In the genomic region with DNA sequence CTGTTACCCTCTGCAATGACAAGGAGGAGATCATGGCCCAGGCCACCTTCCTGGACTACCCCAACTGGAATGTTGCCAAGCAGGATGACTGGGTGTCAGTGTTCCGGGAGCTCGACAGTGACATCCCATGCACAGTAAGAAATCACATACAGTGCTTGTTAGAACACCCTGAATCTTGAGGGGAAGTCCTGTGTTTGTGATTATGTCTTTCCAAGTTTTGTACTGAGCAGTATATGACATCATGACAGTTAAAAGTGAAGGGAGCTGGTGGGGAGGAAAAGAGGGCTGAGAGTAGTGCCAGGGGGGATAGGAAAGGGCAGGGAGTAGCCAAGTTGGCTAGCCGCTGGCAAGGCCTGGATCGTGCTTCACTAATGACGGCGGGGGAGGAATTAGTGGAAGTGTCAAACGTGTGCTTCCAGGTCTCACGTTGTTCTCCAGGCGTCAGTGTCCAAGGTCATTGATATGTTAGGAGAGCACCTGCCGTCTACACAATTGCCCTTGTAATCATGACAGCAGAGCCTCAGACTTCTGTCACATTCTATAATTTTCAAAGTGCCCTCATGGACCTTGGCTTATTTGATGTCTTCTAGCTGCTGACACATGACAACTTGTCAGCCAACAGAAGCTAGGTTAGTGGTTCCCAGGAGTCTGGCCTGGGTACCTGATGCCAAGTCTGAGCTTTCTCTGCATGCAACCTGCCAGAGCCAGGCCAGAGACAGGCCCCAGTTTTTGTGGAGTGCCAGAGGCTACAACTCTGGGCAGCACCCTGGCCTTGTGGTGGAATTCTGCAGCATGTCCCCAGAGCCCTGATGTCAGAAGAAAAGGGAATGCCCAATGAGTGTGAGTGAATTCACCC, we compare ENCODE assay signal across 19 cellular contexts. TPM values are rescaled to one million over a fixed set of nuclear protein-coding genes. Genes with fewer than 3 reads are reported as not detected.
A peak's percentile ranks its signal among the peaks of the same experiment; 100 is the strongest.
DNase-seq lines count a peak whose midpoint lies in the region; ATAC-seq and TF ChIP-seq lines count a peak whose summit lies in the region.
"Had no signal": no experiment of that assay in that cellular context is flagged by ENCODE, and none has a peak within 500 bp of the region (broad histone marks: within the 10 kb centered on the region; RNA-seq: fewer than 3 reads in every experiment).

No MANE protein-coding gene starts in this region.

- ATAC-seq in heart right ventricle (peak; percentile 40 to 87 (median 78)), gastrocnemius medialis (peak; percentile 11 to 26)
- ATAC-seq: GM23338 had no signal

- no peaks in the 10 kb centered on the region for H3K4me1 Mint-ChIP-seq in activated T-cell treated with anti-CD3 and anti-CD28 coated beads, Interleukin-2, amount 50 U/mL, for 24 hours (ENCODE audit: low read depth)
- H3K4me1 Mint-ChIP-seq: CD4-positive, alpha-beta memory T cell; GM23338 had no signal

- H3K9me3 ChIP-seq in heart right ventricle: no peaks in the 10 kb centered on the region
- H3K9me3 ChIP-seq in gastrocnemius medialis: no peaks in the 10 kb centered on the region
- H3K9me3 ChIP-seq in GM23248 (ENCODE audit: low read depth): no peaks in the 10 kb centered on the region
- H3K9me3 ChIP-seq: BE2C, Peyer's patch had no signal

- 24 to 34% methylated on average over 10 of the region's 10 CpGs for whole genome bisulfite sequencing in heart right ventricle, 2 donors
- WGBS in GM23248 (ENCODE audit: low coverage in 1 of 2, low lambda C conversion rate in 2 of 2, missing lambda C conversion rate in 2 of 2), 2 experiments: 53% methylated on average over 9 to 10 of the region's 10 CpGs

- H3K27ac ChIP-seq in heart right ventricle (peak overlapping the region in 9 of 10 donors; percentile 1 to 70 (median 40)), gastrocnemius medialis (peak overlapping the region; percentile 69 to 98 (median 89)), GM23248 (no peak overlapping the region)
- H3K27ac ChIP-seq: HL-60, Peyer's patch had no signal

- no peaks in the 10 kb centered on the region for H4K20me1 ChIP-seq in GM23248 (ENCODE audit: insufficient read depth)

- H3K27me3 ChIP-seq in heart right ventricle: peaks cover 0 to 8% (median 0%) of the 10 kb centered on the region in 7 donors
- H3K27me3 ChIP-seq in gastrocnemius medialis: no peaks in the 10 kb centered on the region
- peaks cover 9% of the 10 kb centered on the region for H3K27me3 ChIP-seq in GM23248 (replicated peaks; ENCODE audit: insufficient read depth)
- H3K27me3 ChIP-seq: Peyer's patch had no signal

- DNase-seq in NCI-H1092 (lab: John Stamatoyannopoulos, UW) (peak; percentile 14), OCI-M1 (lab: John Stamatoyannopoulos, UW) (peak; percentile 12), heart right ventricle (peak; percentile 16 to 25), gastrocnemius medialis (peak in 1 of 2 donors; percentile 72), foreskin melanocyte (no peak), GM23248 (no peak)
- no peak for DNase-seq in activated T-cell treated with anti-CD3 and anti-CD28 coated beads, Interleukin-2, amount 50 U/mL, for 24 hours
- DNase-seq: BE2C; CD4-positive, alpha-beta memory T cell; HFFc6; KBM-7; NCI-H1048; NCI-H187; NCI-H2171; NCI-H446 treated with DMSO at 0.1 percent for 48 hours; NCI-H774; Peyer's patch had no signal

- no peak overlapping the region for H3K4me3 ChIP-seq in heart right ventricle
- H3K4me3 ChIP-seq in gastrocnemius medialis: no peak overlapping the region
- H3K4me3 ChIP-seq in GM23248: no peak overlapping the region
- H3K4me3 ChIP-seq: GM23338, Peyer's patch had no signal

- peaks cover 11% of the 10 kb centered on the region for H3K27me3 Mint-ChIP-seq in activated T-cell treated with anti-CD3 and anti-CD28 coated beads, Interleukin-2, amount 50 U/mL, for 24 hours

- in situ Hi-C loops in gastrocnemius medialis (cut with MboI; ENCODE audit: low sequenced_read_pairs in 4 of 4): no loop called here
- in situ Hi-C loops in GM23248 (cut with MboI): no loop called here

- H3K4me3 Mint-ChIP-seq in activated T-cell treated with anti-CD3 and anti-CD28 coated beads, Interleukin-2, amount 50 U/mL, for 24 hours: no peak overlapping the region
- H3K4me3 Mint-ChIP-seq: CD4-positive, alpha-beta memory T cell; GM23338; HFFc6 had no signal

- TF ChIP-seq CTCF in heart right ventricle (IDR thresholded peaks at IDR 0.05) (no peak), gastrocnemius medialis (IDR thresholded peaks at IDR 0.05 in 4 of 5, conservative IDR thresholded peaks at IDR 0.05 in 1 of 5) (no peak)

- TF ChIP-seq POLR2A in gastrocnemius medialis (IDR thresholded peaks at IDR 0.05): no peak

- H3K27ac Mint-ChIP-seq in activated T-cell treated with anti-CD3 and anti-CD28 coated beads, Interleukin-2, amount 50 U/mL, for 24 hours: no peak overlapping the region
- H3K27ac Mint-ChIP-seq: CD4-positive, alpha-beta memory T cell; GM23338; HFFc6 had no signal

- H3K4me1 ChIP-seq in heart right ventricle (peaks cover 0 to 17% (median 0%) of the 10 kb centered on the region in 9 donors), gastrocnemius medialis (peaks cover 28 to 36% of the 10 kb centered on the region in 2 donors), GM23248 (ENCODE audit: insufficient read depth) (0 out of 2 replicates have a peak, but pooled peaks cover under 1% of the 10 kb centered on the region)
- H3K4me1 ChIP-seq: BE2C, Peyer's patch had no signal

- H3K36me3 ChIP-seq in heart right ventricle (no peaks in the 10 kb centered on the region), gastrocnemius medialis (no peaks in the 10 kb centered on the region), GM23248 (ENCODE audit: low read depth) (no peaks in the 10 kb centered on the region)
- H3K36me3 ChIP-seq: BE2C, Peyer's patch had no signal

- no peak overlapping the region for H3K4me2 ChIP-seq in GM23248 (ENCODE audit: unreplicated experiment)
- H3K4me2 ChIP-seq: GM23338 had no signal

- no peaks in the 10 kb centered on the region for H3K79me2 ChIP-seq in GM23248 (ENCODE audit: insufficient read depth)

- no peak overlapping the region for H2AFZ ChIP-seq in GM23248
- H2AFZ ChIP-seq: GM23338 had no signal

- H3K9me3 Mint-ChIP-seq in activated T-cell treated with anti-CD3 and anti-CD28 coated beads, Interleukin-2, amount 50 U/mL, for 24 hours: no peaks in the 10 kb centered on the region
- H3K9me3 Mint-ChIP-seq: CD4-positive, alpha-beta memory T cell; GM23338; HFFc6 had no signal

- intact Hi-C loops in heart right ventricle (cut with DNase I): loop anchor here in 1 of 10 donors (10.0 kb wide), 1 partner anchor 494 kb away; no protein-coding TSS in a partner anchor
- intact Hi-C loops in gastrocnemius medialis (cut with DNase I; ENCODE audit: low total_unique reads): loop anchor here (10.0 kb wide), 1 partner anchor 644 kb away; a partner anchor contains a TSS

- H3K9me2 ChIP-seq in GM23248 (ENCODE audit: insufficient read depth): no peaks in the 10 kb centered on the region

- H3F3A ChIP-seq in GM23248 (ENCODE audit: insufficient read depth): no peaks in the 10 kb centered on the region

- H3K9ac ChIP-seq in GM23248: no peak overlapping the region

- no peaks in the 10 kb centered on the region for H3K36me3 Mint-ChIP-seq in activated T-cell treated with anti-CD3 and anti-CD28 coated beads, Interleukin-2, amount 50 U/mL, for 24 hours (ENCODE audit: low read depth)
- H3K36me3 Mint-ChIP-seq: CD4-positive, alpha-beta memory T cell had no signal

RNA-seq across cellular contexts. Expression of a gene that starts 18.8 kb away (rescaled TPM):
- total RNA-seq in heart right ventricle: 100 to 1,000 TPM in 1 of 10 donors, 10 to 100 TPM in 9; 30.3 to 140 (median 68.2) TPM
- 10 to 100 TPM in 1 of 2 donors, 1 to 10 TPM in 1; 8.2 to 15.1 TPM for polyA plus RNA-seq in heart right ventricle
- total RNA-seq in gastrocnemius medialis: 10 to 100 TPM; 17.1 to 94.8 (median 41.4) TPM
- total RNA-seq in GM23248 (2014; rRNA removed; shearing (Covaris generic)): not detected in 2 replicates
- polyA plus RNA-seq in GM23248 (2016; fragmentation: Nextera tagmentation; extraction: Ambion mirVana): not detected in 2 replicates
- total RNA-seq: CD4-positive, alpha-beta memory T cell; GM23338; Peyer's patch had no signal
- polyA plus RNA-seq: CD4-positive, alpha-beta memory T cell had no signal

RNA-seq across cellular contexts. Expression of a gene that starts 18.8 kb away (rescaled TPM):
- 10 to 100 TPM; 13.5 to 20.2 (median 18.1) TPM for total RNA-seq in heart right ventricle
- polyA plus RNA-seq in heart right ventricle: 10 to 100 TPM in 1 of 2 donors, 1 to 10 TPM in 1; 9.8 to 17.5 TPM
- 10 to 100 TPM; 32.2 to 45.3 (median 39.2) TPM for total RNA-seq in gastrocnemius medialis
- 24.2 and 33.9 TPM in 2 replicates for total RNA-seq in GM23248 (2014; rRNA removed; shearing (Covaris generic))
- 16.6 and 16.9 TPM in 2 replicates for polyA plus RNA-seq in GM23248 (2016; fragmentation: Nextera tagmentation; extraction: Ambion mirVana)

RNA-seq across cellular contexts. Expression of a gene that starts 53.9 kb away (rescaled TPM):
- total RNA-seq in heart right ventricle (10 to 100 TPM; 53.7 to 68.0 (median 62.5) TPM), gastrocnemius medialis (10 to 100 TPM; 45.5 to 73.2 (median 61.5) TPM)
- polyA plus RNA-seq in heart right ventricle (10 to 100 TPM; 96.4 to 98.1 TPM), GM23248 (2016; fragmentation: Nextera tagmentation; extraction: Ambion mirVana) (162 and 163 TPM in 2 replicates)
- 46.2 and 66.4 TPM in 2 replicates for total RNA-seq in GM23248 (2014; rRNA removed; shearing (Covaris generic))

Comparison
In these comparisons a context has a peak if more than half of its experiments do, and no peak if none do; other contexts are left out.
1. DNase-seq: peak in NCI-H1092 (single experiment), OCI-M1 (single experiment) and heart right ventricle (2 of 2); none in foreskin melanocyte (single experiment), activated T-cell treated with anti-CD3 and anti-CD28 coated beads, Interleukin-2, amount 50 U/mL, for 24 hours (single experiment) and GM23248 (single experiment).
2. RNA of a gene that starts 18.8 kb away (total RNA-seq): 30.3 to 140 TPM in heart right ventricle and 17.1 to 94.8 TPM in gastrocnemius medialis; not detected in GM23248; every median in the first group is over 10 times any median in the second.